In genomic region chr15:35751421-35752133, GRCh38 we compare ENCODE assay signal across 8 cellular contexts.
DNase-seq lines count a peak whose midpoint lies in the region; ATAC-seq, FAIRE-seq and TF ChIP-seq lines count a peak whose summit lies in the region.

No MANE protein-coding gene starts in this region.

- no peaks in the 10 kb centered on the region for H3K36me3 Mint-ChIP-seq in activated T-cell treated with anti-CD3 and anti-CD28 coated beads, Interleukin-2, amount 50 U/mL, for 24 hours (ENCODE audit: low read depth)

- H3K27me3 ChIP-seq in foreskin keratinocyte (no peaks in the 10 kb centered on the region), upper lobe of right lung (no peaks in the 10 kb centered on the region)

- H3K4me3 ChIP-seq in upper lobe of right lung, result no peak overlapping the region

- peak; percentile 37 for FAIRE-seq in A204.1 (lab: Jason Lieb, UNC)

- peaks cover 7% of the 10 kb centered on the region for H3K27me3 Mint-ChIP-seq in activated T-cell treated with anti-CD3 and anti-CD28 coated beads, Interleukin-2, amount 50 U/mL, for 24 hours

- no peaks in the 10 kb centered on the region for H3K9me3 Mint-ChIP-seq in activated T-cell treated with anti-CD3 and anti-CD28 coated beads, Interleukin-2, amount 50 U/mL, for 24 hours

- DNase-seq in HT-29 (ENCODE audit: low spot score) (peak; percentile 86), NOMO-1 (lab: John Stamatoyannopoulos, UW; ENCODE audit: unreplicated experiment in 2 of 2) (peak; percentile 9 to 13), foreskin keratinocyte (peak in 1 of 2 donors; percentile 57), occipital lobe (lab: John Stamatoyannopoulos, UW) (peak; percentile 39), upper lobe of right lung (no peak)
- peak; percentile 32 for DNase-seq in activated T-cell treated with anti-CD3 and anti-CD28 coated beads, Interleukin-2, amount 50 U/mL, for 24 hours

- H3K4me3 Mint-ChIP-seq in activated T-cell treated with anti-CD3 and anti-CD28 coated beads, Interleukin-2, amount 50 U/mL, for 24 hours, result no peak overlapping the region

- H3K9me3 ChIP-seq in upper lobe of right lung, result no peaks in the 10 kb centered on the region

- peak; percentile 81 for TF ChIP-seq CTCF in foreskin keratinocyte (conservative IDR thresholded peaks at IDR 0.05)
- TF ChIP-seq CTCF in upper lobe of right lung (IDR thresholded peaks at IDR 0.05), result peak; percentile 79

- no peak overlapping the region for H3K27ac Mint-ChIP-seq in activated T-cell treated with anti-CD3 and anti-CD28 coated beads, Interleukin-2, amount 50 U/mL, for 24 hours

- intact Hi-C loops in upper lobe of right lung (cut with DNase I), result no loop called here

- H3K4me1 ChIP-seq in foreskin keratinocyte (no peaks in the 10 kb centered on the region), upper lobe of right lung (no peaks in the 10 kb centered on the region)

- H3K4me1 Mint-ChIP-seq in activated T-cell treated with anti-CD3 and anti-CD28 coated beads, Interleukin-2, amount 50 U/mL, for 24 hours (ENCODE audit: low read depth), result no peaks in the 10 kb centered on the region

- peak; percentile 73 for ATAC-seq in GM18505 (IDR thresholded peaks at IDR 0.05; ENCODE audit: unreplicated experiment)
- ATAC-seq in foreskin keratinocyte, result peak; percentile 80
- peak; percentile 86 for ATAC-seq in upper lobe of right lung

- no peaks in the 10 kb centered on the region for H3K36me3 ChIP-seq in upper lobe of right lung

- H3K27ac ChIP-seq in foreskin keratinocyte (no peak overlapping the region), upper lobe of right lung (no peak overlapping the region)

- no peak for TF ChIP-seq POLR2A in GM18505 (IDR thresholded peaks at IDR 0.05; ENCODE audit: borderline replicate concordance, extremely low read depth, insufficient read depth, insufficient read length)
